ENCODE assay signal across 17 cellular contexts in the genomic region with DNA sequence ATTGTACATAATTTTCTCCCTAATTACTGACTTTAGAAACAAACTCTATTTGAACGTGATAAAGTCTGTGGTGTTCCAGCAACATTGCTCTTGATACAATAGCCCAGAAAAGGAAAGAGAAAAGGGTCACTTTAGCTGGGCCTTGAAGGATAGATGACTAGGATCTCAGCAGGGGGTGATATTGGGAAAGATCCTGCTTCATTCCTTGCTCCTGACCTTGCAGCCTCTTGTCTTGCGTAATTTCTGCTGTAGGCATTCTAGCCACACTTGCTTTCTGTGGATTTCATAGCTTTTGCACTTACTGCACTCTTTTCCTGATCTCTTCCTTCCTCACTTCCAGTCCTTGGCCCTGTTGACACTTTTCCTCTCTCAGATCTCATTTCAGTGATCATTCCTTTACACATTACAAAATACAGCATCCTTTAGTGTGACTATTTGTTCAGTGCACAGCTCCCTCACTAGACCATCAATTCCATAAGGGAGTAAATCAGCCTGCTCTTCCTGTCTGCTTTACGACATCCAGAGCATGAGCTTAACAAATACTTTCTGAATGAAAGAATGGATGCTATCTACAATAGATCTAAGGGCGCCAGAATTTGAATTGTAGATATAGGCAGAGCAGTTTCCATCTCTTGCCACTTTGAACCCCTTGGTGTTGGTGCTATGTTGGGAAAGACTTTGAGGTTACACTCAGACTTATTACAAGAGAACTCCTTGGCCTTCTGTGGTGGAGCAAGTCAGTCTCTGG.
DNase-seq lines count a peak whose midpoint lies in the region; ATAC-seq and TF ChIP-seq lines count a peak whose summit lies in the region.
"Had no signal": no experiment of that assay in that cellular context is flagged by ENCODE, and none has a peak within 500 bp of the region (broad histone marks: within the 10 kb centered on the region; RNA-seq: fewer than 3 reads in every experiment).

No MANE protein-coding gene starts in this region.

- TF ChIP-seq CTCF in astrocyte of the spinal cord (IDR thresholded peaks at IDR 0.05; ENCODE audit: low read depth, low read length), result no peak
- TF ChIP-seq CTCF in kidney epithelial cell (IDR thresholded peaks at IDR 0.05; ENCODE audit: insufficient read depth, low read length, poor library complexity, severe bottlenecking), result no peak

- no peak overlapping the region for H3K4me3 ChIP-seq in astrocyte of the spinal cord (ENCODE audit: low read depth, low read length)
- no peak overlapping the region for H3K4me3 ChIP-seq in kidney epithelial cell (ENCODE audit: low read depth, low read length)
- no peak overlapping the region for H3K4me3 ChIP-seq in aorta (ENCODE audit: low read length in 2 of 2)
- H3K4me3 ChIP-seq: neural progenitor cell, tibial artery had no signal

- in situ Hi-C loops in astrocyte of the spinal cord (cut with HindIII; ENCODE audit: low sequenced_read_pairs), result no loop called here

- no peak overlapping the region for H3K27ac ChIP-seq in aorta (ENCODE audit: low read depth in 1 of 2, low read length in 2 of 2)
- H3K27ac ChIP-seq: neural progenitor cell, tibial artery had no signal

- intact Hi-C loops in Right ventricle myocardium inferior (cut with DNase I) (no loop called here), cardiac septum (cut with DNase I) (no loop called here), aorta (cut with DNase I) (no loop called here)

- WGBS in aorta, 2 donors, result 92 to 95% methylated on average over 4 of the region's 4 CpGs

- DNase-seq in Right ventricle myocardium inferior (ENCODE audit: missing footprints) (no peak), cardiac septum (ENCODE audit: low spot score) (no peak), astrocyte of the spinal cord (ENCODE audit: low read depth, low spot score) (peak; percentile 70), kidney epithelial cell (ENCODE audit: low read depth) (peak; percentile 38), aorta (no peak), DMS79 (lab: John Stamatoyannopoulos, UW) (no peak), COLO829 (ENCODE audit: low spot score) (no peak)
- DNase-seq: activated CD4-positive, alpha-beta memory T cell treated with anti-CD3 and anti-CD28 coated beads, Interleukin-2, amount 10 ng/mL, durations not matched to agents 7 days and 5 days; activated naive CD4-positive, alpha-beta T cell; cortex of kidney; H7; left cardiac atrium; NCI-H446 treated with DMSO at 0.1 percent for 48 hours had no signal

- H3K9me3 ChIP-seq in aorta (ENCODE audit: control insufficient read depth, low read length), result peaks cover 1% of the 10 kb centered on the region
- H3K9me3 ChIP-seq: tibial artery had no signal

- H3K4me1 ChIP-seq in aorta (ENCODE audit: control insufficient read depth in 1 of 2, insufficient read depth in 2 of 2, low read length in 2 of 2), result peaks cover 0 to 1% of the 10 kb centered on the region in 2 donors
- H3K4me1 ChIP-seq: tibial artery had no signal

- H3K27me3 ChIP-seq in kidney epithelial cell (ENCODE audit: control insufficient read depth, insufficient read depth, low read length) (no peaks in the 10 kb centered on the region), aorta (ENCODE audit: control insufficient read depth in 1 of 2, insufficient read depth in 2 of 2, low read length in 1 of 2) (no peaks in the 10 kb centered on the region)
- H3K27me3 ChIP-seq: neural progenitor cell, tibial artery had no signal

- no peaks in the 10 kb centered on the region for H3K36me3 ChIP-seq in kidney epithelial cell (ENCODE audit: control insufficient read depth, insufficient read depth, low read length)
- H3K36me3 ChIP-seq in aorta (ENCODE audit: control insufficient read depth in 1 of 2, insufficient read depth in 2 of 2, low read length in 1 of 2), result no peaks in the 10 kb centered on the region
- H3K36me3 ChIP-seq: neural progenitor cell, tibial artery had no signal

- peak; percentile 37 for ATAC-seq in Right ventricle myocardium inferior
- peak; percentile 54 for ATAC-seq in aorta (ENCODE audit: low FRiP score)
- ATAC-seq in GM21515 (IDR thresholded peaks at IDR 0.05; ENCODE audit: unreplicated experiment), result no peak
- ATAC-seq: Panc1 had no signal

Comparison
In these comparisons a context has a peak if more than half of its experiments do, and no peak if none do; other contexts are left out.
1. DNase-seq: peak in astrocyte of the spinal cord (single experiment) and kidney epithelial cell (single experiment); none in Right ventricle myocardium inferior (single experiment), cardiac septum (single experiment), aorta (0 of 2), DMS79 (single experiment) and COLO829 (single experiment).